In the genomic region with DNA sequence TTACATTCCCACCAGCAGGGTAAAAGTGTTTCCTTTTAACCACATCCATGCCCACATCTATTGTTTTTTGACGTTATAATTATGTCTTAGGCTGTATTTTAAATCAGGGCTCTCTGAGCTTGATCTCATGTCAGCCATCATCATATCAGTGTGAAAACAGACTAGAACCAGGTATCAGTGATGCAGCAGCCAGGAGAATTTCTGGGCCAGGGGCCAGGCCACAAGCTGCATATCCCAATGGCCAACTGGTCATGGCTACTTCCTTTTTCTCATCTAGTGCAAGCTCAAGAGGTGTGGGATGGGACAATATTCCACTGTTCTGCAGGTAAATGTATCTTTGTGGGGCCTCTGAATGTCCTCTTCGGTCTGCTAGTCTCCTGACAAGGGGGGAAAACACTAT, we compare ENCODE assay signal across 1 cellular context.
TF ChIP-seq lines count a peak whose summit lies in the region.

No MANE protein-coding gene starts in this region.

TF ChIP-seq in neural cell, 6 proteins besides CTCF, POLR2A, EP300 and RAD21 (continued from another document):
- TF ChIP-seq, protein P1, sequence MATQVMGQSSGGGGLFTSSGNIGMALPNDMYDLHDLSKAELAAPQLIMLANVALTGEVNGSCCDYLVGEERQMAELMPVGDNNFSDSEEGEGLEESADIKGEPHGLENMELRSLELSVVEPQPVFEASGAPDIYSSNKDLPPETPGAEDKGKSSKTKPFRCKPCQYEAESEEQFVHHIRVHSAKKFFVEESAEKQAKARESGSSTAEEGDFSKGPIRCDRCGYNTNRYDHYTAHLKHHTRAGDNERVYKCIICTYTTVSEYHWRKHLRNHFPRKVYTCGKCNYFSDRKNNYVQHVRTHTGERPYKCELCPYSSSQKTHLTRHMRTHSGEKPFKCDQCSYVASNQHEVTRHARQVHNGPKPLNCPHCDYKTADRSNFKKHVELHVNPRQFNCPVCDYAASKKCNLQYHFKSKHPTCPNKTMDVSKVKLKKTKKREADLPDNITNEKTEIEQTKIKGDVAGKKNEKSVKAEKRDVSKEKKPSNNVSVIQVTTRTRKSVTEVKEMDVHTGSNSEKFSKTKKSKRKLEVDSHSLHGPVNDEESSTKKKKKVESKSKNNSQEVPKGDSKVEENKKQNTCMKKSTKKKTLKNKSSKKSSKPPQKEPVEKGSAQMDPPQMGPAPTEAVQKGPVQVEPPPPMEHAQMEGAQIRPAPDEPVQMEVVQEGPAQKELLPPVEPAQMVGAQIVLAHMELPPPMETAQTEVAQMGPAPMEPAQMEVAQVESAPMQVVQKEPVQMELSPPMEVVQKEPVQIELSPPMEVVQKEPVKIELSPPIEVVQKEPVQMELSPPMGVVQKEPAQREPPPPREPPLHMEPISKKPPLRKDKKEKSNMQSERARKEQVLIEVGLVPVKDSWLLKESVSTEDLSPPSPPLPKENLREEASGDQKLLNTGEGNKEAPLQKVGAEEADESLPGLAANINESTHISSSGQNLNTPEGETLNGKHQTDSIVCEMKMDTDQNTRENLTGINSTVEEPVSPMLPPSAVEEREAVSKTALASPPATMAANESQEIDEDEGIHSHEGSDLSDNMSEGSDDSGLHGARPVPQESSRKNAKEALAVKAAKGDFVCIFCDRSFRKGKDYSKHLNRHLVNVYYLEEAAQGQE (IDR thresholded peaks at IDR 0.05; ENCODE audit: borderline replicate concordance), result no peak
- TF ChIP-seq POLR2AphosphoS5 (IDR thresholded peaks at IDR 0.05) (no peak), SMC3 (conservative IDR thresholded peaks at IDR 0.05; ENCODE audit: poor library complexity) (no peak)
